ENCODE assay signal across 19 cellular contexts in the genomic region with DNA sequence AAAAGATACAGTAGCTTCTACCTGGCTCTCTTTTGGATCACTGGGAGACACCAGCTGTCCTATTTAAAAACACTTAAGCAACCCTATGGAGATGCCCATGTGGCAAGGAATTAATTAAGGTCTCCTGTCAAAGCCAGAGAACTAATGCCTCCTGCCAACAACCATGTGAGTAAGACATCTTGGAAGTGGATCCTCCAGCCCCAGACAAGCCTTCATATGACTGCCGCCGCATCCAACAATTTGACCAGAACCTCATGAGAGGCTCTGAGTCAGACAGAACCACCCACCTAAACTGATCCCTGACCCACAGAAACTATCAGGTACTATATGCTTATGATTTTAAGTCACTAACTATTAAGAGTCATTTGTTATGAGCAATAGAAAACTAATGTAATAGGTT. TPM values are rescaled to one million over a fixed set of nuclear protein-coding genes. Genes with fewer than 3 reads are reported as not detected.
DNase-seq lines count a peak whose midpoint lies in the region; ATAC-seq and TF ChIP-seq lines count a peak whose summit lies in the region.
"Had no signal": no experiment of that assay in that cellular context is flagged by ENCODE, and none has a peak within 500 bp of the region (broad histone marks: within the 10 kb centered on the region; RNA-seq: fewer than 3 reads in every experiment).

No MANE protein-coding gene starts in this region.

- H3K36me3 Mint-ChIP-seq in HFFc6 (ENCODE audit: low read depth) (peaks cover 23% of the 10 kb centered on the region), immature natural killer cell (peaks cover 16 to 38% (median 34%) of the 10 kb centered on the region in 3 donors)

- TF ChIP-seq CTCF in AG09319 (IDR thresholded peaks at IDR 0.05; ENCODE audit: low read depth, low read length) (no peak), HFFc6 (IDR thresholded peaks at IDR 0.05) (no peak)

- H3K4me3 Mint-ChIP-seq in HFFc6 (no peak overlapping the region), immature natural killer cell (no peak overlapping the region)
- H3K4me3 Mint-ChIP-seq: nephron had no signal

- no peaks in the 10 kb centered on the region for H3K27me3 Mint-ChIP-seq in HFFc6 (ENCODE audit: insufficient read depth)
- H3K27me3 Mint-ChIP-seq in immature natural killer cell (ENCODE audit: low read depth in 3 of 3) = no peaks in the 10 kb centered on the region

- ATAC-seq in HG02571 (IDR thresholded peaks at IDR 0.05; ENCODE audit: unreplicated experiment) = no peak
- ATAC-seq: HCT116, psoas muscle had no signal

- peak; percentile 69 for DNase-seq in AG09319 (ENCODE audit: extremely low read depth, low read depth)
- peak; percentile 35 for DNase-seq in HFFc6
- peak; percentile 42 for DNase-seq in amniotic epithelial cell (ENCODE audit: low read depth)
- DNase-seq in iris pigment epithelial cell (ENCODE audit: low read depth) = peak; percentile 58
- no peak for DNase-seq in NCI-H1436 (lab: John Stamatoyannopoulos, UW)
- DNase-seq in pons (ENCODE audit: low spot score) = no peak
- DNase-seq in immature natural killer cell = no peak
- DNase-seq: activated gamma-delta T cell treated with Interleukin-2 at 50 U/mL for 16 hours; adrenal gland; Kasumi-1; NCI-H774; psoas muscle; small intestine; stimulated activated naive CD4-positive, alpha-beta T cell treated with Interleukin-2 at 50 U/mL for 16 hours; T-helper 2 cell; thyroid gland had no signal

- H3K4me1 Mint-ChIP-seq in HFFc6 (ENCODE audit: low read depth) (peaks cover 83% of the 10 kb centered on the region), immature natural killer cell (no peaks in the 10 kb centered on the region)
- H3K4me1 Mint-ChIP-seq: nephron had no signal

- H3K27ac Mint-ChIP-seq in HFFc6 (peak overlapping the region; percentile 38), immature natural killer cell (no peak overlapping the region)
- H3K27ac Mint-ChIP-seq: nephron had no signal

- H3K9me3 Mint-ChIP-seq in HFFc6 (no peaks in the 10 kb centered on the region), immature natural killer cell (no peaks in the 10 kb centered on the region)
- H3K9me3 Mint-ChIP-seq: nephron had no signal

RNA-seq across cellular contexts. Expression of a gene that starts 22.3 kb away (rescaled TPM):
- total RNA-seq in HFFc6 (2021; fragmentation: NEBNext Ultra II Directional; extraction: Animal tissue kit (Norgen Biotek cat#: 25700)) = 10 to 100 TPM; 23.4 to 28.1 (median 24.6) TPM
- 1 to 10 TPM in 2 of 3 donors, under 1 TPM in 1; 0.90 to 6.3 (median 2.9) TPM for polyA plus RNA-seq in immature natural killer cell

RNA-seq across cellular contexts. Expression of a gene that starts 22.8 kb away (rescaled TPM):
- total RNA-seq in HFFc6 (2021; fragmentation: NEBNext Ultra II Directional; extraction: Animal tissue kit (Norgen Biotek cat#: 25700)) = 100 to 1,000 TPM in 5 of 6 experiments, 10 to 100 TPM in 1; 58.2 to 116 (median 106) TPM
- polyA plus RNA-seq in immature natural killer cell = 10 to 100 TPM; 11.3 to 77.2 (median 31.6) TPM

Comparison
In these comparisons a context has a peak if more than half of its experiments do, and no peak if none do; other contexts are left out.
1. DNase-seq: peak in AG09319 (single experiment), HFFc6 (single experiment), amniotic epithelial cell (single experiment) and iris pigment epithelial cell (single experiment); none in NCI-H1436 (single experiment), pons (single experiment) and immature natural killer cell (0 of 3).